10 cellular contexts compared by ENCODE assay signal in the genomic region with DNA sequence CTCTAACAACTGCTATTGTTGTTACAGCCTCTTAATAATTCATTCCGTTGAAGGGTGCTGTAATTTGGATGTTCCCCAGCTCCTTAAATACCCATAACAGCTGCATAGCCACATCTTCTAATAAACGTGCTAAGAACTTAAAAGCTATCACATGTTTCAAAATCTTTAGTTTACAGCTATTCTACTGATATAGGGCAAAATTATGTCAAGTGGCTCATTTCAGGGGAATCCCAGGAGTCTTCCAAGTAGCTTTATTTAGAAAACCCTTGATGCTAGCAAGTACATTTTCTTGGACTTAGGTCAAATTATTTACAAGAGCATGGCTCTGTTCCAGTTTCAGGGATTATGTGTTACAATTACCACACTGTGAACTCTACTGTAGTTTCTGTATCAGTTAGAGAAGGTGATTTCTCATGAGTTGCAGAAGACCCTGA.
DNase-seq lines count a peak whose midpoint lies in the region; ATAC-seq, FAIRE-seq and TF ChIP-seq lines count a peak whose summit lies in the region.
"Had no signal": no experiment of that assay in that cellular context is flagged by ENCODE, and none has a peak within 500 bp of the region (broad histone marks: within the 10 kb centered on the region; RNA-seq: fewer than 3 reads in every experiment).

No MANE protein-coding gene starts in this region.

- no peak for FAIRE-seq in small intestine (lab: Jason Lieb, UNC)

- DNase-seq in NCI-H226 (peak; percentile 66), fibroblast of the conjunctiva (ENCODE audit: low read depth) (peak; percentile 31), small intestine (no peak), NCI-H526 treated with DMSO at 0.1 percent for 48 hours (lab: John Stamatoyannopoulos, UW) (no peak), BE2C (no peak)
- DNase-seq: activated T-cell treated with anti-CD3 and anti-CD28 coated beads, Interleukin-2, amount 50 U/mL, for 24 hours; CD8-positive, alpha-beta T cell had no signal

- 18 to 42% (median 33%) methylated on average over 2 of the region's 2 CpGs for WGBS in small intestine, 3 donors

- no peak overlapping the region for H3K27ac ChIP-seq in small intestine (ENCODE audit: low read depth in 1 of 2, low read length in 1 of 2)

- H3K4me3 ChIP-seq in small intestine (ENCODE audit: low read depth in 1 of 2, low read length in 2 of 2) (no peak overlapping the region), BE2C (ENCODE audit: low read depth, low read length) (no peak overlapping the region)

- H3K4me1 ChIP-seq in small intestine (ENCODE audit: control insufficient read depth in 2 of 2, insufficient read depth in 1 of 2, low read depth in 1 of 2, low read length in 1 of 2) (no peaks in the 10 kb centered on the region), BE2C (0 out of 2 replicates have a peak, but pooled peaks cover 2% of the 10 kb centered on the region)

- H3K36me3 ChIP-seq in small intestine (ENCODE audit: control insufficient read depth in 2 of 2, insufficient read depth in 2 of 2, low read length in 2 of 2) (no peaks in the 10 kb centered on the region), BE2C (no peaks in the 10 kb centered on the region)

- ATAC-seq in GM18502 (IDR thresholded peaks at IDR 0.05; ENCODE audit: poor library complexity, unreplicated experiment): peak; percentile 60
- ATAC-seq in HG02678 (IDR thresholded peaks at IDR 0.05; ENCODE audit: unreplicated experiment): peak; percentile 62
- no peak for ATAC-seq in HG02870 (IDR thresholded peaks at IDR 0.05; ENCODE audit: unreplicated experiment)
- ATAC-seq: CD8-positive, alpha-beta T cell had no signal

- no peaks in the 10 kb centered on the region for H3K27me3 ChIP-seq in small intestine (ENCODE audit: control insufficient read depth in 2 of 2, insufficient read depth in 2 of 2, low read length in 2 of 2)
- no peaks in the 10 kb centered on the region for H3K27me3 ChIP-seq in BE2C

- no peak for TF ChIP-seq CTCF in BE2C (IDR thresholded peaks at IDR 0.05; ENCODE audit: low read depth, low read length)

- H3K9me3 ChIP-seq in small intestine (ENCODE audit: control insufficient read depth, low read depth) (no peaks in the 10 kb centered on the region), BE2C (no peaks in the 10 kb centered on the region)

Comparison
In these comparisons a context has a peak if more than half of its experiments do, and no peak if none do; other contexts are left out.
1. DNase-seq: peak in NCI-H226 (single experiment) and fibroblast of the conjunctiva (single experiment); none in small intestine (single experiment), NCI-H526 treated with DMSO at 0.1 percent for 48 hours (single experiment) and BE2C (single experiment).